1 cellular context compared by ENCODE assay signal in the genomic region with DNA sequence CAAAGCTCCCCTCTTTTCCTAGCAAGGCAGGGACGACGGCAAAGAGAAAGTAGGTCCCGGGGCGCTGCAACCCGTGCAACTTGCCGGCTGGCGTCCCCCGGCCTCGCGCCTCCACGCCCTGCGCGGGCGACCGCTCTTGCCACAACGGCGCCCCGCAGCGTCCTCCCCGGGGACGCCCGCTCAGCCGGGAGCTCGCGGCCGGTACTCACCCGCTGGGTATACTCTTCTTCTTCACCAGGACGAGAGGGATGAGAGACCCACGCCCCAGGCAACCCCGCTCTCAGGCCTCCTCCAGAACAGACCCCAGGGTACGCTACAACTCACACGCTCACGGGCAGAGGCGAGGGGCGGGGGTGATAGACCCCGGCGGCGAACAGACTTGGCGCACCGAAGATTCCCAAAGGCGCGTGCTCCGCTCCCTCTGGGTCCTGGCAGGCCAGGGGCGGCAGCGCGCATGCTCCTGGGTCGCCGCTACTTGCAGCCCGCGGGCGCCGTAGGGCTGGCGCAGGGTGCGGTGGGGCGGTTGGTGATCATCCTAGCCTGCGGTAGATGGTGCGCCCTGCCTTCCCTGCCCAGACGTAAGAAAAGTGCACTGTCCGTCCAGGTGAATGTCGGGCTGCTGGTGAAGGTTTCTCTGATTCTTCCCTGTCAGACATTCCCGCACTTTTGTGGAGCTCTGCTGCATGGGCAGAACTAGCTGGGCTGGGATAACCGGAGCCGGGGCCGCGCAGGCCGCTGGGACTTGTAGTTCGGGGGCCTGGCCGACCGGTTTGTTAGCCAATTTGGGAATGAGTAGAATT.
A peak's percentile ranks its signal among the peaks of the same experiment; 100 is the strongest.
TF ChIP-seq lines count a peak whose summit lies in the region.

Gene CC2D2B, plus strand, starts transcription at position 522 of the 800 bp plus-strand sequence. CDS start 3,349 bp downstream, outside the sequence.

TF ChIP-seq in HepG2, 621 proteins besides CTCF, POLR2A, EP300 and RAD21 (continued from another document and continues in another):
- peak; percentile 55 for TF ChIP-seq MED1 (CRISPR knock-in tag; IDR thresholded peaks at IDR 0.05)
- TF ChIP-seq ZNF703 (CRISPR knock-in tag; IDR thresholded peaks at IDR 0.05; ENCODE audit: borderline replicate concordance), result peak; percentile 87; the same call in 1 of the 2 replicates
- TF ChIP-seq HOMEZ (CRISPR knock-in tag; IDR thresholded peaks at IDR 0.05; ENCODE audit: low read depth), result no peak
- no peak for TF ChIP-seq NFE2 (CRISPR knock-in tag; IDR thresholded peaks at IDR 0.05)
- no peak for TF ChIP-seq SMAD9 (CRISPR knock-in tag; IDR thresholded peaks at IDR 0.05)
- no peak for TF ChIP-seq ZFP82 (CRISPR knock-in tag; IDR thresholded peaks at IDR 0.05; ENCODE audit: borderline replicate concordance)
- no peak for TF ChIP-seq NFYC (CRISPR knock-in tag; IDR thresholded peaks at IDR 0.05)
- TF ChIP-seq GPN1 (CRISPR knock-in tag; IDR thresholded peaks at IDR 0.05; ENCODE audit: borderline replicate concordance), result no peak
- no peak for TF ChIP-seq NR2F1 (CRISPR knock-in tag; IDR thresholded peaks at IDR 0.05)
- TF ChIP-seq ISL2 (CRISPR knock-in tag; IDR thresholded peaks at IDR 0.05), result no peak
- no peak for TF ChIP-seq ATAD3A (CRISPR knock-in tag; IDR thresholded peaks at IDR 0.05)
- TF ChIP-seq, protein P1, sequence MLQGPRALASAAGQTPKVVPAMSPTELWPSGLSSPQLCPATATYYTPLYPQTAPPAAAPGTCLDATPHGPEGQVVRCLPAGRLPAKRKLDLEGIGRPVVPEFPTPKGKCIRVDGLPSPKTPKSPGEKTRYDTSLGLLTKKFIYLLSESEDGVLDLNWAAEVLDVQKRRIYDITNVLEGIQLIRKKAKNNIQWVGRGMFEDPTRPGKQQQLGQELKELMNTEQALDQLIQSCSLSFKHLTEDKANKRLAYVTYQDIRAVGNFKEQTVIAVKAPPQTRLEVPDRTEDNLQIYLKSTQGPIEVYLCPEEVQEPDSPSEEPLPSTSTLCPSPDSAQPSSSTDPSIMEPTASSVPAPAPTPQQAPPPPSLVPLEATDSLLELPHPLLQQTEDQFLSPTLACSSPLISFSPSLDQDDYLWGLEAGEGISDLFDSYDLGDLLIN (CRISPR knock-in tag; IDR thresholded peaks at IDR 0.05; ENCODE audit: borderline replicate concordance), result 0 out of 2 replicates have a peak, but pooled peaks have one; percentile 39
- TF ChIP-seq ERF (CRISPR knock-in tag; IDR thresholded peaks at IDR 0.05), result peak; percentile 55
- TF ChIP-seq ZMYM4 (CRISPR knock-in tag; IDR thresholded peaks at IDR 0.05), result peak; percentile 66; the same call in 1 of the 2 replicates
- TF ChIP-seq ZFP91 (CRISPR knock-in tag; IDR thresholded peaks at IDR 0.05; ENCODE audit: borderline replicate concordance), result peak; percentile 90
- TF ChIP-seq ZFAT (CRISPR knock-in tag; conservative IDR thresholded peaks at IDR 0.05), result no peak
- no peak for TF ChIP-seq ATF2 (CRISPR knock-in tag; IDR thresholded peaks at IDR 0.05)
- TF ChIP-seq, protein P2, sequence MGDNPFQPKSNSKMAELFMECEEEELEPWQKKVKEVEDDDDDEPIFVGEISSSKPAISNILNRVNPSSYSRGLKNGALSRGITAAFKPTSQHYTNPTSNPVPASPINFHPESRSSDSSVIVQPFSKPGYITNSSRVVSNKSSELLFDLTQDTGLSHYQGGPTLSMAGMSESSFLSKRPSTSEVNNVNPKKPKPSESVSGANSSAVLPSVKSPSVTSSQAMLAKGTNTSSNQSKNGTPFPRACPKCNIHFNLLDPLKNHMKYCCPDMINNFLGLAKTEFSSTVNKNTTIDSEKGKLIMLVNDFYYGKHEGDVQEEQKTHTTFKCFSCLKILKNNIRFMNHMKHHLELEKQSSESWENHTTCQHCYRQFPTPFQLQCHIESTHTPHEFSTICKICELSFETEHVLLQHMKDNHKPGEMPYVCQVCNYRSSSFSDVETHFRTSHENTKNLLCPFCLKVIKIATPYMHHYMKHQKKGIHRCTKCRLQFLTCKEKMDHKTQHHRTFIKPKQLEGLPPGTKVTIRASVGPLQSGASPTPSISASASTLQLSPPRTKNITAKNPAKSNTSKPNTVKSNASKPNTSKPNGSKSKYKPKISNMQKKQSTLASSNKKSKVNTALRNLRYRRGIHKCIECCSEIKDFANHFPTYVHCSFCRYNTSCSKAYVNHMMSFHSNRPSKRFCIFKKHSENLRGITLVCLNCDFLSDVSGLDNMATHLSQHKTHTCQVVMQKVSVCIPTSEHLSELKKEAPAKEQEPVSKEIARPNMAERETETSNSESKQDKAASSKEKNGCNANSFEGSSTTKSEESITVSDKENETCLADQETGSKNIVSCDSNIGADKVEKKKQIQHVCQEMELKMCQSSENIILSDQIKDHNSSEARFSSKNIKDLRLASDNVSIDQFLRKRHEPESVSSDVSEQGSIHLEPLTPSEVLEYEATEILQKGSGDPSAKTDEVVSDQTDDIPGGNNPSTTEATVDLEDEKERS (CRISPR knock-in tag; IDR thresholded peaks at IDR 0.05), result no peak; the same call in 1 of the 2 replicates
- TF ChIP-seq MEF2D (CRISPR knock-in tag; IDR thresholded peaks at IDR 0.05), result peak; percentile 72; the same call in 1 of the 2 replicates
- TF ChIP-seq ZNF207 (IDR thresholded peaks at IDR 0.05; ENCODE audit: borderline replicate concordance), result no peak
- peak; percentile 80; the same call in 1 of the 2 replicates for TF ChIP-seq ZNF674 (CRISPR knock-in tag; IDR thresholded peaks at IDR 0.05; ENCODE audit: low read depth)
- no peak for TF ChIP-seq DR1 (CRISPR knock-in tag; IDR thresholded peaks at IDR 0.05)
- 0 out of 2 replicates have a peak, but pooled peaks have one; percentile 73 for TF ChIP-seq SNAPC4 (CRISPR knock-in tag; IDR thresholded peaks at IDR 0.05)
- TF ChIP-seq CEBPB (IDR thresholded peaks at IDR 0.05; ENCODE audit: borderline replicate concordance, low read depth, low read length), result no peak
- 0 out of 2 replicates have a peak, but pooled peaks have one; percentile 38 for TF ChIP-seq ZNF841 (CRISPR knock-in tag; IDR thresholded peaks at IDR 0.05; ENCODE audit: borderline replicate concordance)
- TF ChIP-seq ZNF317 (CRISPR knock-in tag; IDR thresholded peaks at IDR 0.05), result 0 out of 2 replicates have a peak, but pooled peaks have one; percentile 40
- peak; percentile 72 for TF ChIP-seq ASH2L (IDR thresholded peaks at IDR 0.05; ENCODE audit: insufficient read length, low read depth, low read length)
- TF ChIP-seq, protein P3, sequence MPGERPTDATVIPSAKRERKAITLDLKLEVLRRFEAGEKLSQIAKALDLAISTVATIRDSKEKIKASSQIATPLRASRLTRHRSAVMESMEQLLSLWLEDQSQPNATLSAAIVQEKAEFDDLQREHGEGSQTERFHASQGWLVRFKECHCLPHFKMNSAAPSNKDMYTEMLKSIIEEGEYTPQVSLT (CRISPR knock-in tag; IDR thresholded peaks at IDR 0.05; ENCODE audit: borderline replicate concordance, low read depth), result no peak
- peak; percentile 91 for TF ChIP-seq ZNF891 (CRISPR knock-in tag; IDR thresholded peaks at IDR 0.05)
- peak; percentile 48; the same call in 1 of the 2 replicates for TF ChIP-seq RXRA (CRISPR knock-in tag; IDR thresholded peaks at IDR 0.05)
- TF ChIP-seq, protein P4, sequence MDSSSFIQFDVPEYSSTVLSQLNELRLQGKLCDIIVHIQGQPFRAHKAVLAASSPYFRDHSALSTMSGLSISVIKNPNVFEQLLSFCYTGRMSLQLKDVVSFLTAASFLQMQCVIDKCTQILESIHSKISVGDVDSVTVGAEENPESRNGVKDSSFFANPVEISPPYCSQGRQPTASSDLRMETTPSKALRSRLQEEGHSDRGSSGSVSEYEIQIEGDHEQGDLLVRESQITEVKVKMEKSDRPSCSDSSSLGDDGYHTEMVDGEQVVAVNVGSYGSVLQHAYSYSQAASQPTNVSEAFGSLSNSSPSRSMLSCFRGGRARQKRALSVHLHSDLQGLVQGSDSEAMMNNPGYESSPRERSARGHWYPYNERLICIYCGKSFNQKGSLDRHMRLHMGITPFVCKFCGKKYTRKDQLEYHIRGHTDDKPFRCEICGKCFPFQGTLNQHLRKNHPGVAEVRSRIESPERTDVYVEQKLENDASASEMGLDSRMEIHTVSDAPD (CRISPR knock-in tag; IDR thresholded peaks at IDR 0.05), result peak; percentile 81; the same call in 1 of the 2 replicates
- TF ChIP-seq SNAPC2 (CRISPR knock-in tag; IDR thresholded peaks at IDR 0.05), result no peak; the same call in 1 of the 2 replicates
- TF ChIP-seq GZF1 (CRISPR knock-in tag; IDR thresholded peaks at IDR 0.05), result peak; percentile 42; the same call in 1 of the 2 replicates
- no peak for TF ChIP-seq ZNF121 (CRISPR knock-in tag; IDR thresholded peaks at IDR 0.05)
- no peak for TF ChIP-seq RFX1 (IDR thresholded peaks at IDR 0.05)
- TF ChIP-seq JARID2 (CRISPR knock-in tag; IDR thresholded peaks at IDR 0.05; ENCODE audit: insufficient replicate concordance), result no peak
- no peak for TF ChIP-seq NFE2L2 (IDR thresholded peaks at IDR 0.05; ENCODE audit: low read length)
- TF ChIP-seq ZNF781 (CRISPR knock-in tag; IDR thresholded peaks at IDR 0.05; ENCODE audit: borderline replicate concordance, not compliant biosample characterization), result peak; percentile 81
- TF ChIP-seq ZNF343 (CRISPR knock-in tag; IDR thresholded peaks at IDR 0.05), result no peak
- TF ChIP-seq ZNF549 (CRISPR knock-in tag; IDR thresholded peaks at IDR 0.05), result no peak
- TF ChIP-seq YEATS4 (CRISPR knock-in tag; IDR thresholded peaks at IDR 0.05; ENCODE audit: borderline replicate concordance), result peak; percentile 67; the same call in 1 of the 2 replicates
- TF ChIP-seq FLYWCH1 (CRISPR knock-in tag; IDR thresholded peaks at IDR 0.05), result no peak
- no peak for TF ChIP-seq MTF1 (CRISPR knock-in tag; IDR thresholded peaks at IDR 0.05)
- TF ChIP-seq ZNF704 (CRISPR knock-in tag; IDR thresholded peaks at IDR 0.05; ENCODE audit: borderline replicate concordance), result no peak
